In the genomic region with DNA sequence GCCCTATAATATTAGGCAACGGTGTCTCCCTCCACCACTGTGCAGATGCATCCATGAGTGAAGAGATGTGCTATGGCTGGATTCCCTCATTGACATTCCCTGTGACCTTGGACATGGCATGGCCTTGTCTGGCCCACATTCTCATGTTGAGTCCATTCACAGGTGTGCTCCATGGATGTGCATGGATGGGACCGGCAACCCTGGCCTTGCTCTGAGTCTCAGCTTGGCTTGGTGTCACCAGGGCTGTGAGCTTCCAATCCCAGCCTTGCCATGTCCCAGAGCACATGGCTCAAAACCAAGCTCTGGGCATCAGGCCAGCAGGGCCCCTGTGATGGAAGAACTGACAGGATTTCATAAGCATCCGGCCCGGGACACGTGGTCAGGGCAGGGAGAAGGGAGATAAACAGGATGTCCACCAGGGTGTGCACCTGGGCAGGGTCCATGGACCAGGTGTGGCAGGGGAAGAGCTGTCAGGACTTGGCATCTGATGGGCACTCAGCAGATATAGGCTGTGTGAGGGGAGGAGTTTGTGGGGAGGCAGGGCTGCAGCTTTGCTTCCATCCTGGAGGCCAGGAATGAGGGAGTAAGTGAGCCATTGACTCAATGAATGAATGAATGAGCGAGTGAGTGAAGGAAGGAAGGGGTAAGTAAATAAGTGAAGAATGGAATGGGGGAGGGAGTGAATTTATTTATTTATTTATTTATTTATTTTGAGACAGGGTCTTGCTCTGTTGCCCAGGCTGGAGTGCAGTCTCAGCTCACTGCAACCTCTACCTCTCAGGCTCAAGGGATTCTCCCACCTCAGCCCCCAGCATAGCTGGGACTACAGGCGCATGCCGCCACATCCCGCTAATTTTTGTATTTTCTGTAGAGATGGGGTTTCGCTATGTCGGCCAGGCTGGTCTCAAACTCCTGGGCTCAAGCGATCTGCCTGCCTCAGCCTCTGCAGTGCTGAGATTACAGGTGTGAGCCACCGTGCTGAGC, we compare ENCODE assay signal across 1 cellular context.
A peak's percentile ranks its signal among the peaks of the same experiment; 100 is the strongest.
TF ChIP-seq lines count a peak whose summit lies in the region.

No MANE protein-coding gene starts in this region.

TF ChIP-seq in K562, 482 proteins besides CTCF, POLR2A, EP300 and RAD21 (continued from another document and continues in another):
- TF ChIP-seq ARID3B (CRISPR knock-in tag; IDR thresholded peaks at IDR 0.05; ENCODE audit: borderline replicate concordance) = 0 out of 2 replicates have a peak, but pooled peaks have one; percentile 36
- TF ChIP-seq HDAC2 (IDR thresholded peaks at IDR 0.05) = no peak
- peak; percentile 62; the same call in 1 of the 2 replicates for TF ChIP-seq PTTG1 (tag; IDR thresholded peaks at IDR 0.05; ENCODE audit: low read depth)
- no peak for TF ChIP-seq NBN (IDR thresholded peaks at IDR 0.05; ENCODE audit: low read depth)
- TF ChIP-seq PTBP1 (IDR thresholded peaks at IDR 0.05; ENCODE audit: low read depth, low read length) = no peak
- TF ChIP-seq, protein P1, sequence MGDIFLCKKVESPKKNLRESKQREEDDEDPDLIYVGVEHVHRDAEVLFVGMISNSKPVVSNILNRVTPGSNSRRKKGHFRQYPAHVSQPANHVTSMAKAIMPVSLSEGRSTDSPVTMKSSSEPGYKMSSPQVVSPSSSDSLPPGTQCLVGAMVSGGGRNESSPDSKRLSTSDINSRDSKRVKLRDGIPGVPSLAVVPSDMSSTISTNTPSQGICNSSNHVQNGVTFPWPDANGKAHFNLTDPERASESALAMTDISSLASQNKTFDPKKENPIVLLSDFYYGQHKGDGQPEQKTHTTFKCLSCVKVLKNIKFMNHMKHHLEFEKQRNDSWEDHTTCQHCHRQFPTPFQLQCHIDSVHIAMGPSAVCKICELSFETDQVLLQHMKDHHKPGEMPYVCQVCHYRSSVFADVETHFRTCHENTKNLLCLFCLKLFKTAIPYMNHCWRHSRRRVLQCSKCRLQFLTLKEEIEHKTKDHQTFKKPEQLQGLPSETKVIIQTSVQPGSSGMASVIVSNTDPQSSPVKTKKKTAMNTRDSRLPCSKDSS (IDR thresholded peaks at IDR 0.05; ENCODE audit: low read depth, partially characterized antibody) = no peak
- no peak for TF ChIP-seq CHD2 (IDR thresholded peaks at IDR 0.05; ENCODE audit: low read depth, low read length)
- TF ChIP-seq ZNF639 (CRISPR knock-in tag; conservative IDR thresholded peaks at IDR 0.05 in 1 of 2, IDR thresholded peaks at IDR 0.05 in 1 of 2) = peak in 1 of 2 experiments; percentile 38; a peak in 1 of 4 replicates
- TF ChIP-seq ETV1 (tag; conservative IDR thresholded peaks at IDR 0.05; ENCODE audit: low read depth) = peak; percentile 86
- TF ChIP-seq ZNF212 (CRISPR knock-in tag; IDR thresholded peaks at IDR 0.05) = no peak
- TF ChIP-seq HEY1 (CRISPR knock-in tag; IDR thresholded peaks at IDR 0.05; ENCODE audit: borderline replicate concordance) = no peak
- TF ChIP-seq BMI1 (IDR thresholded peaks at IDR 0.05; ENCODE audit: low read length) = no peak
- no peak for TF ChIP-seq MXI1 (IDR thresholded peaks at IDR 0.05; ENCODE audit: low read depth, low read length)
- TF ChIP-seq ZNF146 (CRISPR knock-in tag; IDR thresholded peaks at IDR 0.05; ENCODE audit: unreplicated experiment) = no peak
- TF ChIP-seq RBBP5 (IDR thresholded peaks at IDR 0.05; ENCODE audit: borderline replicate concordance, insufficient read depth, low read length, poor library complexity, severe bottlenecking) = no peak
- TF ChIP-seq CHCHD3 (CRISPR knock-in tag; IDR thresholded peaks at IDR 0.05) = no peak
- peak; percentile 84; the same call in 1 of the 2 replicates for TF ChIP-seq ZNF668 (CRISPR knock-in tag; IDR thresholded peaks at IDR 0.05)
- TF ChIP-seq TGIF2 (CRISPR knock-in tag; IDR thresholded peaks at IDR 0.05) = no peak
- no peak for TF ChIP-seq NONO (IDR thresholded peaks at IDR 0.05; ENCODE audit: low read depth in 2 of 2, low read length in 1 of 2)
- no peak for TF ChIP-seq RBM17 (IDR thresholded peaks at IDR 0.05; ENCODE audit: borderline replicate concordance, low read depth, low read length)
- no peak for TF ChIP-seq ZFX (CRISPR knock-in tag; IDR thresholded peaks at IDR 0.05)
- no peak for TF ChIP-seq SNRNP70 (optimal IDR thresholded peaks at IDR 0.05; ENCODE audit: low read depth, low read length)
- TF ChIP-seq ZNF184 (CRISPR knock-in tag; IDR thresholded peaks at IDR 0.05) = no peak
- no peak for TF ChIP-seq NR2C1 (IDR thresholded peaks at IDR 0.05)
- peak; percentile 85 for TF ChIP-seq NR2C1 (tag; IDR thresholded peaks at IDR 0.05)
- no peak for TF ChIP-seq NR3C1 (CRISPR knock-in tag; IDR thresholded peaks at IDR 0.05)
- TF ChIP-seq HDAC6 (IDR thresholded peaks at IDR 0.05; ENCODE audit: low read depth, low read length) = no peak
- TF ChIP-seq SIX5 (IDR thresholded peaks at IDR 0.05; ENCODE audit: borderline replicate concordance in 1 of 2, insufficient read depth in 1 of 2, low read depth in 1 of 2, low read length in 2 of 2) = no peak
- TF ChIP-seq, protein P2, sequence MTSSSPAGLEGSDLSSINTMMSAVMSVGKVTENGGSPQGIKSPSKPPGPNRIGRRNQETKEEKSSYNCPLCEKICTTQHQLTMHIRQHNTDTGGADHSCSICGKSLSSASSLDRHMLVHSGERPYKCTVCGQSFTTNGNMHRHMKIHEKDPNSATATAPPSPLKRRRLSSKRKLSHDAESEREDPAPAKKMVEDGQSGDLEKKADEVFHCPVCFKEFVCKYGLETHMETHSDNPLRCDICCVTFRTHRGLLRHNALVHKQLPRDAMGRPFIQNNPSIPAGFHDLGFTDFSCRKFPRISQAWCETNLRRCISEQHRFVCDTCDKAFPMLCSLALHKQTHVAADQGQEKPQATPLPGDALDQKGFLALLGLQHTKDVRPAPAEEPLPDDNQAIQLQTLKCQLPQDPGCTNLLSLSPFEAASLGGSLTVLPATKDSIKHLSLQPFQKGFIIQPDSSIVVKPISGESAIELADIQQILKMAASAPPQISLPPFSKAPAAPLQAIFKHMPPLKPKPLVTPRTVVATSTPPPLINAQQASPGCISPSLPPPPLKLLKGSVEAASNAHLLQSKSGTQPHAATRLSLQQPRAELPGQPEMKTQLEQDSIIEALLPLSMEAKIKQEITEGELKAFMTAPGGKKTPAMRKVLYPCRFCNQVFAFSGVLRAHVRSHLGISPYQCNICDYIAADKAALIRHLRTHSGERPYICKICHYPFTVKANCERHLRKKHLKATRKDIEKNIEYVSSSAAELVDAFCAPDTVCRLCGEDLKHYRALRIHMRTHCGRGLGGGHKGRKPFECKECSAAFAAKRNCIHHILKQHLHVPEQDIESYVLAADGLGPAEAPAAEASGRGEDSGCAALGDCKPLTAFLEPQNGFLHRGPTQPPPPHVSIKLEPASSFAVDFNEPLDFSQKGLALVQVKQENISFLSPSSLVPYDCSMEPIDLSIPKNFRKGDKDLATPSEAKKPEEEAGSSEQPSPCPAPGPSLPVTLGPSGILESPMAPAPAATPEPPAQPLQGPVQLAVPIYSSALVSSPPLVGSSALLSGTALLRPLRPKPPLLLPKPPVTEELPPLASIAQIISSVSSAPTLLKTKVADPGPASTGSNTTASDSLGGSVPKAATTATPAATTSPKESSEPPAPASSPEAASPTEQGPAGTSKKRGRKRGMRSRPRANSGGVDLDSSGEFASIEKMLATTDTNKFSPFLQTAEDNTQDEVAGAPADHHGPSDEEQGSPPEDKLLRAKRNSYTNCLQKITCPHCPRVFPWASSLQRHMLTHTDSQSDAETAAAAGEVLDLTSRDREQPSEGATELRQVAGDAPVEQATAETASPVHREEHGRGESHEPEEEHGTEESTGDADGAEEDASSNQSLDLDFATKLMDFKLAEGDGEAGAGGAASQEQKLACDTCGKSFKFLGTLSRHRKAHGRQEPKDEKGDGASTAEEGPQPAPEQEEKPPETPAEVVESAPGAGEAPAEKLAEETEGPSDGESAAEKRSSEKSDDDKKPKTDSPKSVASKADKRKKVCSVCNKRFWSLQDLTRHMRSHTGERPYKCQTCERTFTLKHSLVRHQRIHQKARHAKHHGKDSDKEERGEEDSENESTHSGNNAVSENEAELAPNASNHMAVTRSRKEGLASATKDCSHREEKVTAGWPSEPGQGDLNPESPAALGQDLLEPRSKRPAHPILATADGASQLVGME (CRISPR knock-in tag; IDR thresholded peaks at IDR 0.05) = peak; percentile 96
- no peak for TF ChIP-seq ETV6 (IDR thresholded peaks at IDR 0.05; ENCODE audit: borderline replicate concordance in 1 of 2, low read depth in 2 of 2, low read length in 1 of 2)
- TF ChIP-seq ETV6 (CRISPR knock-in tag; IDR thresholded peaks at IDR 0.05; ENCODE audit: borderline replicate concordance) = no peak
- no peak for TF ChIP-seq HMG20B (CRISPR knock-in tag; IDR thresholded peaks at IDR 0.05)
- no peak for TF ChIP-seq ZBTB11 (CRISPR knock-in tag; IDR thresholded peaks at IDR 0.05)
- TF ChIP-seq TARDBP (IDR thresholded peaks at IDR 0.05) = no peak
- no peak for TF ChIP-seq CBFB (CRISPR knock-in tag; IDR thresholded peaks at IDR 0.05)
- TF ChIP-seq, protein P3, sequence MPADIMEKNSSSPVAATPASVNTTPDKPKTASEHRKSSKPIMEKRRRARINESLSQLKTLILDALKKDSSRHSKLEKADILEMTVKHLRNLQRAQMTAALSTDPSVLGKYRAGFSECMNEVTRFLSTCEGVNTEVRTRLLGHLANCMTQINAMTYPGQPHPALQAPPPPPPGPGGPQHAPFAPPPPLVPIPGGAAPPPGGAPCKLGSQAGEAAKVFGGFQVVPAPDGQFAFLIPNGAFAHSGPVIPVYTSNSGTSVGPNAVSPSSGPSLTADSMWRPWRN (IDR thresholded peaks at IDR 0.05; ENCODE audit: low read depth) = no peak
- TF ChIP-seq TBL1XR1 (IDR thresholded peaks at IDR 0.05; ENCODE audit: low read length in 2 of 2) = no peak
- TF ChIP-seq EHMT2 (IDR thresholded peaks at IDR 0.05) = no peak
- no peak for TF ChIP-seq CHD1 (IDR thresholded peaks at IDR 0.05; ENCODE audit: low read length)
- no peak for TF ChIP-seq CBX5 (IDR thresholded peaks at IDR 0.05; ENCODE audit: borderline replicate concordance, low read depth)
- 0 out of 2 replicates have a peak, but pooled peaks have one; percentile 52 for TF ChIP-seq OTX1 (CRISPR knock-in tag; IDR thresholded peaks at IDR 0.05)
- no peak for TF ChIP-seq SP2 (IDR thresholded peaks at IDR 0.05; ENCODE audit: extremely low read depth, low read depth, low read length, poor library complexity, severe bottlenecking)
- peak; percentile 75 for TF ChIP-seq ZBTB17 (CRISPR knock-in tag; IDR thresholded peaks at IDR 0.05)
- TF ChIP-seq HOXB6 (CRISPR knock-in tag; IDR thresholded peaks at IDR 0.05; ENCODE audit: borderline replicate concordance) = no peak
- no peak for TF ChIP-seq NFYB (IDR thresholded peaks at IDR 0.05; ENCODE audit: extremely low read depth, insufficient read length)
- TF ChIP-seq TCF7 (IDR thresholded peaks at IDR 0.05; ENCODE audit: borderline replicate concordance) = no peak
- TF ChIP-seq POLR2H (tag; IDR thresholded peaks at IDR 0.05; ENCODE audit: low read depth) = peak; percentile 22
- TF ChIP-seq FOXA3 (CRISPR knock-in tag; conservative IDR thresholded peaks at IDR 0.05 in 1 of 2, IDR thresholded peaks at IDR 0.05 in 1 of 2) = no peak
- TF ChIP-seq GATAD2A (IDR thresholded peaks at IDR 0.05) = no peak
- no peak; the same call in none of the 2 replicates for TF ChIP-seq ARID1B (IDR thresholded peaks at IDR 0.05)
- no peak for TF ChIP-seq CAMTA2 (CRISPR knock-in tag; conservative IDR thresholded peaks at IDR 0.05)
- TF ChIP-seq ZNF584 (CRISPR knock-in tag; IDR thresholded peaks at IDR 0.05; ENCODE audit: low read depth) = peak; percentile 96
- peak; percentile 57 for TF ChIP-seq SMARCA4 (IDR thresholded peaks at IDR 0.05)
- TF ChIP-seq PURB (CRISPR knock-in tag; IDR thresholded peaks at IDR 0.05; ENCODE audit: low read depth) = no peak
- no peak for TF ChIP-seq MAFK (IDR thresholded peaks at IDR 0.05; ENCODE audit: low read length)
- TF ChIP-seq ZEB2 (IDR thresholded peaks at IDR 0.05) = peak; percentile 87
